Comparison of ENCODE assay signal across 8 cellular contexts in the genomic region with DNA sequence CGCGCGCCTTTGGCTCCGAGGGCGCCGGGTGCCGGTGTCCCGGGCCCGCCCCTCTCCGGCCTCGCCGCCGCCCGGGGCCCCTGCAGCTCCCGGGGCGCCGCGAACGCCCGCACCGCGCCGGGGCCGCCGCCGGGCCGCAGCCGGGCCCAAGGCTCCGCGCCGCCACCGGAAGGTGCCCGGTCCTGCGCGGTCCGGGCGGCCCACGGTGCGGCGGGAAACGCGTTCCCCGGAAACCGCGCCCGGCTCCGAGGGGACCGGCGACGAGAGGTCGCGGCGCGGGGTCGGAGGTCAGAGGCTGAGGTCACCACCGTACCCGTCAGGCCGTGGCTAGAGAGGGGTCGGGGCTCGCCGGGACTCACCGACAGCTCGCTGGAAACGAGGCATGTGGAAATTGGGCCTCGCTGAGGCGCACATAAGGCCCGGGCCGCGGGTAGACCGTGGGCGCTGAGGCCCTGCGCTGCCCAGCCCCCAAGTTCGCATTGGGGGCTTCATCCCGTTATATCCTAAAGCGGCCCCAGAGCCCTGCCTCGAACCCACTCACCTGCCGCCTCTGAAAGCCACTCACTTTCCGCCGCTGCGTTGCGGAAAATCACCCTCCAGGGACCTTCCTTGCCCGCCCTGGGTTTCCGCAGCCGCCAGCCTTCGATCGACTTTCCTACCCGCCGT. TPM values are rescaled to one million over a fixed set of nuclear protein-coding genes. Genes with fewer than 3 reads are reported as not detected.
DNase-seq lines count a peak whose midpoint lies in the region; ATAC-seq, FAIRE-seq and TF ChIP-seq lines count a peak whose summit lies in the region.

A gene (minus strand): TSS at position 167 of the 666 bp plus-strand sequence. CDS start 745 bp downstream, outside the sequence.

- no peaks in the 10 kb centered on the region for H3K27me3 Mint-ChIP-seq in activated CD8-positive, alpha-beta memory T cell treated with anti-CD3 and anti-CD28 coated beads, Interleukin-2, amount 10 ng/mL, durations not matched to agents 7 days and 5 days
- peaks cover 9% of the 10 kb centered on the region for H3K27me3 Mint-ChIP-seq in endothelial cell (ENCODE audit: unreplicated experiment)

- DNase-seq in H54 (ENCODE audit: insufficient read length, low spot score) (peak; percentile 65), NCI-H460 (ENCODE audit: extremely low read depth, low read depth) (peak; percentile 31), endothelial cell (ENCODE audit: low spot score) (peak; percentile 56)
- peak; percentile 74 for DNase-seq in activated CD8-positive, alpha-beta memory T cell treated with anti-CD3 and anti-CD28 coated beads, Interleukin-2, amount 10 ng/mL, durations not matched to agents 7 days and 5 days
- peak; percentile 59 to 60 for DNase-seq in stimulated activated CD8-positive, alpha-beta memory T cell treated with anti-CD3 and anti-CD28 coated beads, Interleukin-2, amount 100 ng/mL, for 48 hours (ENCODE audit: low read depth in 2 of 2)

- TF ChIP-seq CTCF in endothelial cell (IDR thresholded peaks at IDR 0.05; ENCODE audit: unreplicated experiment) = no peak

- H3K4me1 Mint-ChIP-seq in activated CD8-positive, alpha-beta memory T cell treated with anti-CD3 and anti-CD28 coated beads, Interleukin-2, amount 10 ng/mL, durations not matched to agents 7 days and 5 days = peaks cover 13% of the 10 kb centered on the region
- peaks cover 3% of the 10 kb centered on the region for H3K4me1 Mint-ChIP-seq in endothelial cell (ENCODE audit: unreplicated experiment)

- peak; percentile 89 for ATAC-seq in activated CD8-positive, alpha-beta memory T cell treated with anti-CD3 and anti-CD28 coated beads, Interleukin-2, amount 10 ng/mL, durations not matched to agents 7 days and 5 days
- ATAC-seq in HG03469 (IDR thresholded peaks at IDR 0.05; ENCODE audit: unreplicated experiment) = no peak

- H3K9me3 Mint-ChIP-seq in activated CD8-positive, alpha-beta memory T cell treated with anti-CD3 and anti-CD28 coated beads, Interleukin-2, amount 10 ng/mL, durations not matched to agents 7 days and 5 days (ENCODE audit: low read depth) = no peaks in the 10 kb centered on the region
- H3K9me3 Mint-ChIP-seq in endothelial cell (ENCODE audit: unreplicated experiment) = no peaks in the 10 kb centered on the region

- H3K4me3 Mint-ChIP-seq in activated CD8-positive, alpha-beta memory T cell treated with anti-CD3 and anti-CD28 coated beads, Interleukin-2, amount 10 ng/mL, durations not matched to agents 7 days and 5 days = peak within 1 kb of the TSS; percentile 81
- peak within 1 kb of the TSS; percentile 92 for H3K4me3 Mint-ChIP-seq in endothelial cell (ENCODE audit: unreplicated experiment)

- H3K27me3 ChIP-seq in mononuclear cell (ENCODE audit: insufficient read depth, low read length) = no peaks in the 10 kb centered on the region

- no peaks in the 10 kb centered on the region for H3K36me3 Mint-ChIP-seq in activated CD8-positive, alpha-beta memory T cell treated with anti-CD3 and anti-CD28 coated beads, Interleukin-2, amount 10 ng/mL, durations not matched to agents 7 days and 5 days
- H3K36me3 Mint-ChIP-seq in endothelial cell (ENCODE audit: low read depth, unreplicated experiment) = no peaks in the 10 kb centered on the region

- CTCF ChIA-PET in activated CD8-positive, alpha-beta memory T cell treated with anti-CD3 and anti-CD28 coated beads, Interleukin-2, amount 10 ng/mL, durations not matched to agents 7 days and 5 days (lab: Charles Lee) = interaction anchor here (0.8 to 2.0 kb wide), 8 partner anchors 15 to 106 kb away, joined by 3 to 7 read pairs (median 4); a partner anchor contains a TSS

- H3K9me3 ChIP-seq in ES-I3 (ENCODE audit: control insufficient read depth, insufficient read depth, low read length) (no peaks in the 10 kb centered on the region), mononuclear cell (ENCODE audit: low read depth, low read length) (no peaks in the 10 kb centered on the region)

- H3K4me3 ChIP-seq in mononuclear cell (ENCODE audit: low read length) = peak within 1 kb of the TSS; percentile 62

- H3K9ac ChIP-seq in ES-I3 (ENCODE audit: low read depth, low read length) = peak within 1 kb of the TSS; percentile 98

- peak within 1 kb of the TSS; percentile 81 for H3K27ac Mint-ChIP-seq in activated CD8-positive, alpha-beta memory T cell treated with anti-CD3 and anti-CD28 coated beads, Interleukin-2, amount 10 ng/mL, durations not matched to agents 7 days and 5 days
- H3K27ac Mint-ChIP-seq in endothelial cell (ENCODE audit: unreplicated experiment) = no peak within 1 kb of the TSS

- peak; percentile 78 for TF ChIP-seq POLR2A in H54 (IDR thresholded peaks at IDR 0.05; ENCODE audit: low read depth, low read length)

- no peak for FAIRE-seq in H54 (lab: Jason Lieb, UNC)

- H3K36me3 ChIP-seq in ES-I3 (ENCODE audit: insufficient read depth, low read length) = peaks cover 9% of the 10 kb centered on the region; the same call in 1 of the 2 replicates

- H3K4me1 ChIP-seq in ES-I3 (ENCODE audit: insufficient read depth, low read length) = no peaks in the 10 kb centered on the region
- H3K4me1 ChIP-seq in mononuclear cell (ENCODE audit: insufficient read depth, low read length) = peaks cover 26% of the 10 kb centered on the region

RNA-seq across cellular contexts. Expression of the gene that starts here (rescaled TPM):
- total RNA-seq in NCI-H460 (2014; rRNA removed; shearing (Covaris generic)) = 123 and 176 TPM in 2 replicates
- 845 and 894 TPM in 2 replicates for polyA plus RNA-seq in NCI-H460 (2014; cell fraction: nucleus; rRNA removed)
- 100 to 1,000 TPM; 134 to 139 TPM for total RNA-seq in activated CD8-positive, alpha-beta memory T cell treated with anti-CD3 and anti-CD28 coated beads, Interleukin-2, amount 10 ng/mL, durations not matched to agents 7 days and 5 days
- total RNA-seq in endothelial cell (ENCODE audit: unreplicated experiment) (74.1 TPM), mononuclear cell (73.6 TPM)
